ENCODE assay signal across 14 cellular contexts in the genomic region with DNA sequence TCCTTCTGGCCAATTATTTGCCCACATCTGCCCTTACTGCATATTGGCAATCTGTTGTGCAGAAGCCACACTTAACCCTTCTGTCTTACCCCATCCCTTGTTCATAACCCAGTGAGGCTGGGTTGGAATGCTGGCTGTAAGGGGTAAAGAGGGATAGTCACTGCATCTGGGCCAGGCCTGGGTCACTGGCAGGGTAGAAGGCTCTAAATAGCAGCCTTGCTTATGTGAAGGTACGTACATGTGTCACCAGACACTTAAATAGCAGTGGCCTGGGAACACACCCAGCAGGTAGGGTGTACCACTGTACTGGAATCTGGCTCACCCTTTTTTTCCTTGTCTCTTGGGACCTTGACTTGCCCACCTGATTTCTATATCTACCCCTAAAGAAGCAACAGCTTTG. TPM values are rescaled to one million over a fixed set of nuclear protein-coding genes. Genes with fewer than 3 reads are reported as not detected.
DNase-seq lines count a peak whose midpoint lies in the region; ATAC-seq and TF ChIP-seq lines count a peak whose summit lies in the region.
"Had no signal": no experiment of that assay in that cellular context is flagged by ENCODE, and none has a peak within 500 bp of the region (broad histone marks: within the 10 kb centered on the region; RNA-seq: fewer than 3 reads in every experiment).

No MANE protein-coding gene starts in this region.

- 0 out of 2 replicates have a peak overlapping the region, but pooled peaks have one; percentile 30 for H3K27ac ChIP-seq in 22Rv1
- H3K27ac ChIP-seq in GM23338 (ENCODE audit: low read depth): no peak overlapping the region
- H3K27ac ChIP-seq in tibial artery: no peak overlapping the region
- H3K27ac ChIP-seq in aorta (ENCODE audit: low read depth in 1 of 2, low read length in 2 of 2): no peak overlapping the region
- H3K27ac ChIP-seq: pancreas had no signal

- no peaks in the 10 kb centered on the region for H3K9me2 ChIP-seq in GM23338 (ENCODE audit: insufficient read depth)

- H3K79me2 ChIP-seq in GM23338 (replicated peaks; ENCODE audit: insufficient read depth): no peaks in the 10 kb centered on the region

- H4K20me1 ChIP-seq in GM23338 (replicated peaks; ENCODE audit: insufficient read depth): no peaks in the 10 kb centered on the region; the same call in 1 of the 2 replicates

- H3K27ac Mint-ChIP-seq in GM23338 (no peak overlapping the region), memory B cell (peak overlapping the region; percentile 19)
- peak overlapping the region; percentile 35 for H3K27ac Mint-ChIP-seq in central memory CD8-positive, alpha-beta T cell (ENCODE audit: low read depth)
- H3K27ac Mint-ChIP-seq: T-helper 1 cell treated with Interleukin-12 subunit alpha and Interleukin-12 subunit beta and Interleukin-4 antibody, amounts not matched to agents 30 μg/mL and 1 μg/mL, for 36 hours had no signal

- no peaks in the 10 kb centered on the region for H3K27me3 ChIP-seq in GM23338 (ENCODE audit: insufficient read depth)
- H3K27me3 ChIP-seq in tibial artery: no peaks in the 10 kb centered on the region
- no peaks in the 10 kb centered on the region for H3K27me3 ChIP-seq in aorta (ENCODE audit: control insufficient read depth in 1 of 2, insufficient read depth in 2 of 2, low read length in 1 of 2)
- H3K27me3 ChIP-seq: pancreas had no signal

- H3K4me1 ChIP-seq in GM23338 (ENCODE audit: insufficient read depth) (no peaks in the 10 kb centered on the region), tibial artery (peaks cover 0 to 4% (median 0%) of the 10 kb centered on the region in 4 donors), aorta (ENCODE audit: control insufficient read depth in 1 of 2, insufficient read depth in 2 of 2, low read length in 2 of 2) (no peaks in the 10 kb centered on the region)

- no peaks in the 10 kb centered on the region for H3K9me3 ChIP-seq in tibial artery
- no peaks in the 10 kb centered on the region for H3K9me3 ChIP-seq in aorta (ENCODE audit: control insufficient read depth, low read length)
- H3K9me3 ChIP-seq: pancreas had no signal

- H3K4me3 Mint-ChIP-seq in GM23338: no peak overlapping the region
- H3K4me3 Mint-ChIP-seq in central memory CD8-positive, alpha-beta T cell: no peak overlapping the region
- H3K4me3 Mint-ChIP-seq in memory B cell: no peak overlapping the region
- H3K4me3 Mint-ChIP-seq: T-helper 1 cell treated with Interleukin-12 subunit alpha and Interleukin-12 subunit beta and Interleukin-4 antibody, amounts not matched to agents 30 μg/mL and 1 μg/mL, for 36 hours had no signal

- DNase-seq in GM23338 (ENCODE audit: low spot score) (no peak), memory B cell (ENCODE audit: low spot score in 2 of 2) (no peak), tibial artery (no peak), aorta (no peak), NCI-H226 (no peak)
- DNase-seq in central memory CD8-positive, alpha-beta T cell (ENCODE audit: low spot score in 2 of 2): no peak
- DNase-seq: activated effector memory CD4-positive, alpha-beta T cell treated with anti-CD3 and anti-CD28 coated beads, Interleukin-2, amount 50 U/mL, for 16 hours; NCI-H2081 treated with DMSO at 0.1 percent for 48 hours; pancreas; stimulated activated CD4-positive, alpha-beta T cell treated with anti-CD3 and anti-CD28 coated beads, Interleukin-2, amount 100 ng/mL, for 24 hours had no signal

- H3K4me3 ChIP-seq in GM23338 (no peak overlapping the region), tibial artery (no peak overlapping the region), aorta (ENCODE audit: low read length in 2 of 2) (no peak overlapping the region)
- H3K4me3 ChIP-seq: pancreas had no signal

- 52 to 75% methylated on average over 1 of the region's 1 CpG for WGBS in aorta, 2 donors

- H2AFZ ChIP-seq in GM23338: no peak overlapping the region

- H3K9me3 Mint-ChIP-seq in GM23338: no peaks in the 10 kb centered on the region
- H3K9me3 Mint-ChIP-seq in central memory CD8-positive, alpha-beta T cell: no peaks in the 10 kb centered on the region
- no peaks in the 10 kb centered on the region for H3K9me3 Mint-ChIP-seq in memory B cell
- H3K9me3 Mint-ChIP-seq: T-helper 1 cell treated with Interleukin-12 subunit alpha and Interleukin-12 subunit beta and Interleukin-4 antibody, amounts not matched to agents 30 μg/mL and 1 μg/mL, for 36 hours had no signal

- no peak for TF ChIP-seq CTCF in 22Rv1 (IDR thresholded peaks at IDR 0.05)
- TF ChIP-seq CTCF in GM23338 (conservative IDR thresholded peaks at IDR 0.05; ENCODE audit: low read depth in 2 of 2): no peak
- no peak for TF ChIP-seq CTCF in tibial artery (IDR thresholded peaks at IDR 0.05)

- H3K27me3 Mint-ChIP-seq in GM23338 (ENCODE audit: insufficient read depth, low read depth, poor library complexity) (peaks cover 15% of the 10 kb centered on the region), memory B cell (no peaks in the 10 kb centered on the region)
- no peaks in the 10 kb centered on the region for H3K27me3 Mint-ChIP-seq in central memory CD8-positive, alpha-beta T cell

- no peak overlapping the region for H3K4me2 ChIP-seq in GM23338

- peak; percentile 13; the same call in 2 of the 3 replicates for ATAC-seq in GM23338
- ATAC-seq in central memory CD8-positive, alpha-beta T cell (replicated peaks; ENCODE audit: extremely low read depth, poor library complexity, severe bottlenecking): no peak
- no peak for ATAC-seq in memory B cell (ENCODE audit: low read depth)
- no peak for ATAC-seq in aorta (ENCODE audit: low FRiP score)
- ATAC-seq in GM21723 (IDR thresholded peaks at IDR 0.05; ENCODE audit: unreplicated experiment): no peak

- H3K36me3 ChIP-seq in GM23338 (ENCODE audit: insufficient read depth) (no peaks in the 10 kb centered on the region), tibial artery (peaks cover 8 to 9% (median 9%) of the 10 kb centered on the region in 3 donors), aorta (ENCODE audit: control insufficient read depth in 1 of 2, insufficient read depth in 2 of 2, low read length in 1 of 2) (peaks cover 0 to 4% of the 10 kb centered on the region in 2 donors)

- peaks cover 4% of the 10 kb centered on the region; the same call in 1 of the 2 replicates for H3F3A ChIP-seq in GM23338 (replicated peaks; ENCODE audit: low read depth)

- peaks cover 10% of the 10 kb centered on the region for H3K36me3 Mint-ChIP-seq in GM23338 (ENCODE audit: low read depth)
- H3K36me3 Mint-ChIP-seq in central memory CD8-positive, alpha-beta T cell (ENCODE audit: insufficient read depth): peaks cover 5% of the 10 kb centered on the region
- peaks cover 3% of the 10 kb centered on the region for H3K36me3 Mint-ChIP-seq in memory B cell

- H3K4me1 Mint-ChIP-seq in GM23338: peaks cover 10% of the 10 kb centered on the region; the same call in 2 of the 3 replicates
- H3K4me1 Mint-ChIP-seq in central memory CD8-positive, alpha-beta T cell: no peaks in the 10 kb centered on the region
- H3K4me1 Mint-ChIP-seq in memory B cell: no peaks in the 10 kb centered on the region

- intact Hi-C loops in tibial artery (cut with DNase I; ENCODE audit: low total_unique reads): no loop called here
- intact Hi-C loops in aorta (cut with DNase I): no loop called here

RNA-seq across cellular contexts. Expression of a gene that starts 9.9 kb away (rescaled TPM):
- total RNA-seq in GM23338 (2014; rRNA removed; shearing (Covaris generic)): 27.1 and 28.4 TPM in 2 replicates
- 19.5 and 20.3 TPM in 2 replicates for polyA plus RNA-seq in GM23338 (2016; fragmentation: Nextera tagmentation; extraction: Ambion mirVana)
- 10 to 100 TPM; 10.6 to 16.9 TPM for total RNA-seq in aorta
- polyA plus RNA-seq in aorta: 10 to 100 TPM in 1 of 2 donors, 1 to 10 TPM in 1; 8.4 to 18.6 TPM

RNA-seq across cellular contexts. Expression of a gene that starts 30.6 kb away (rescaled TPM):
- 0.43 and 1.1 TPM in 2 replicates for total RNA-seq in GM23338 (2014; rRNA removed; shearing (Covaris generic))
- polyA plus RNA-seq in GM23338 (2016; fragmentation: Nextera tagmentation; extraction: Ambion mirVana) (0.30 and 0.74 TPM in 2 replicates), aorta (10 to 100 TPM in 1 of 2 donors, 1 to 10 TPM in 1; 8.1 to 32.6 TPM)
- total RNA-seq in aorta: 10 to 100 TPM; 26.3 to 57.6 TPM

RNA-seq across cellular contexts. Expression of a gene that starts 38.2 kb away (rescaled TPM):
- total RNA-seq in GM23338 (2014; rRNA removed; shearing (Covaris generic)): not detected in 2 replicates
- 1.7 and 2.6 TPM in 2 replicates for polyA plus RNA-seq in GM23338 (2016; fragmentation: Nextera tagmentation; extraction: Ambion mirVana)
- under 1 TPM in 1 of 2 donors, not detected in 1; 0.99 TPM for total RNA-seq in aorta
- polyA plus RNA-seq in aorta: 1 to 10 TPM in 1 of 2 donors, not detected in 1; 1.1 TPM
- total RNA-seq: lung microvascular endothelial cell, pancreas had no signal
- polyA plus RNA-seq: pancreas had no signal

Comparison
In these comparisons a context has a peak if more than half of its experiments do, and no peak if none do; other contexts are left out.
1. RNA of a gene that starts 30.6 kb away (total RNA-seq): 26.3 to 57.6 TPM in aorta; 0.43 to 1.1 TPM in GM23338; every median in the first group is over 10 times any median in the second.